Comparison of ENCODE assay signal across 15 cellular contexts in genomic region chr17:45346255-45347015, GRCh38. TPM values are rescaled to one million over a fixed set of nuclear protein-coding genes. Genes with fewer than 3 reads are reported as not detected.
A peak's percentile ranks its signal among the peaks of the same experiment; 100 is the strongest.
DNase-seq lines count a peak whose midpoint lies in the region; ATAC-seq and TF ChIP-seq lines count a peak whose summit lies in the region.
"Had no signal": no experiment of that assay in that cellular context is flagged by ENCODE, and none has a peak within 500 bp of the region (broad histone marks: within the 10 kb centered on the region; RNA-seq: fewer than 3 reads in every experiment).

No MANE protein-coding gene starts in this region.

- H3K4me2 ChIP-seq in IMR-90 (ENCODE audit: low read depth, low read length) (no peak overlapping the region; the same call in 1 of the 2 replicates), mesenchymal stem cell (ENCODE audit: low read length, poor library complexity, severe bottlenecking) (no peak overlapping the region)

- H2BK15ac ChIP-seq in IMR-90 (ENCODE audit: low read depth, low read length): peak overlapping the region; percentile 83; the same call in 2 of the 3 replicates
- H2BK15ac ChIP-seq in mesenchymal stem cell (ENCODE audit: low read depth, poor library complexity, severe bottlenecking): no peak overlapping the region

- intact Hi-C loops in IMR-90 (cut with micrococcal nuclease) (no loop called here), esophagus squamous epithelium (cut with DNase I) (no loop called here)

- WGBS in IMR-90 (ENCODE audit: extremely low coverage in 2 of 2, insufficient read length in 1 of 2), 2 experiments: 60% methylated on average over 3 of the region's 13 CpGs; no CpG with 5 or more reads in 1 of the 2 experiments
- 24 to 40% methylated on average over 13 of the region's 13 CpGs for WGBS in esophagus squamous epithelium, 2 donors
- WGBS in mesenchymal stem cell: 95% methylated on average over 13 of the region's 13 CpGs

- peak overlapping the region; percentile 82; the same call in 1 of the 2 replicates for H3K27ac ChIP-seq in IMR-90 (ENCODE audit: insufficient read depth, low read length)
- peak overlapping the region; percentile 49 to 82 (median 70) for H3K27ac ChIP-seq in esophagus squamous epithelium
- H3K27ac ChIP-seq in mesenchymal stem cell (ENCODE audit: low read length, poor library complexity, severe bottlenecking): peak overlapping the region; percentile 43
- H3K27ac ChIP-seq in subcutaneous abdominal adipose tissue (ENCODE audit: low read depth, low read length): peak overlapping the region; percentile 57
- H3K27ac ChIP-seq: HL-60 had no signal

- H3K9me1 ChIP-seq in IMR-90 (ENCODE audit: insufficient read depth, low read length): peaks cover 11% of the 10 kb centered on the region

- ATAC-seq in IMR-90 (ENCODE audit: low read depth) (no peak), HG03108 (IDR thresholded peaks at IDR 0.05; ENCODE audit: unreplicated experiment) (no peak), HG02588 (IDR thresholded peaks at IDR 0.05; ENCODE audit: unreplicated experiment) (no peak), GM21447 (IDR thresholded peaks at IDR 0.05; ENCODE audit: unreplicated experiment) (no peak)
- ATAC-seq: activated CD8-positive, alpha-beta T cell treated with anti-CD3 and anti-CD28 coated beads for 36 hours; PC-3 had no signal

- H2AFZ ChIP-seq in IMR-90 (replicated peaks; ENCODE audit: low read length, poor library complexity) (peak overlapping the region; percentile 34), mesenchymal stem cell (ENCODE audit: low read depth, low read length) (no peak overlapping the region)

- no peaks in the 10 kb centered on the region for H3K36me3 ChIP-seq in IMR-90 (ENCODE audit: control insufficient read depth, insufficient read depth, low read length)
- H3K36me3 ChIP-seq in esophagus squamous epithelium: no peaks in the 10 kb centered on the region
- no peaks in the 10 kb centered on the region for H3K36me3 ChIP-seq in mesenchymal stem cell (ENCODE audit: control insufficient read depth in 1 of 2, insufficient read depth in 2 of 2, low read depth in 1 of 2, low read length in 2 of 2)
- no peaks in the 10 kb centered on the region for H3K36me3 ChIP-seq in subcutaneous abdominal adipose tissue (ENCODE audit: control insufficient read depth in 5 of 5, insufficient read depth in 5 of 5, low read length in 5 of 5)

- peak overlapping the region; percentile 33 to 67 for H2BK12ac ChIP-seq in mesenchymal stem cell (ENCODE audit: low read length in 2 of 2)

- peak overlapping the region; percentile 61 for H3K18ac ChIP-seq in IMR-90 (ENCODE audit: low read depth, low read length)
- H3K18ac ChIP-seq in mesenchymal stem cell (ENCODE audit: low read depth in 1 of 2, low read length in 2 of 2): peak overlapping the region in 1 of 2 experiments; percentile 0

- TF ChIP-seq POLR2A in IMR-90 (IDR thresholded peaks at IDR 0.05; ENCODE audit: low read depth, low read length): no peak
- no peak for TF ChIP-seq POLR2A in esophagus squamous epithelium (IDR thresholded peaks at IDR 0.05)

- peaks cover 24% of the 10 kb centered on the region for H3K4me1 ChIP-seq in IMR-90 (ENCODE audit: control insufficient read depth, insufficient read depth, low read length)
- H3K4me1 ChIP-seq in esophagus squamous epithelium: peaks cover 9 to 42% (median 25%) of the 10 kb centered on the region in 3 donors
- H3K4me1 ChIP-seq in mesenchymal stem cell (ENCODE audit: control insufficient read depth, insufficient read depth, low read depth, low read length): peaks cover 23% of the 10 kb centered on the region
- H3K4me1 ChIP-seq in subcutaneous abdominal adipose tissue (ENCODE audit: control insufficient read depth in 5 of 5, insufficient read depth in 5 of 5, low read length in 5 of 5): peaks cover 8 to 26% (median 22%) of the 10 kb centered on the region in 5 donors

- H2BK5ac ChIP-seq in IMR-90 (ENCODE audit: low read depth, low read length, poor library complexity, severe bottlenecking) (peak overlapping the region; percentile 43), mesenchymal stem cell (ENCODE audit: low read depth, low read length, poor library complexity, severe bottlenecking) (peak overlapping the region; percentile 46)

- no peaks in the 10 kb centered on the region for H4K20me1 ChIP-seq in IMR-90 (ENCODE audit: insufficient read depth, low read length)

- H3K27me3 ChIP-seq in IMR-90 (ENCODE audit: control insufficient read depth, insufficient read depth, low read length) (no peaks in the 10 kb centered on the region), esophagus squamous epithelium (no peaks in the 10 kb centered on the region), mesenchymal stem cell (ENCODE audit: control insufficient read depth in 1 of 2, insufficient read depth in 1 of 2, low read length in 2 of 2) (no peaks in the 10 kb centered on the region), subcutaneous abdominal adipose tissue (ENCODE audit: control insufficient read depth in 5 of 5, insufficient read depth in 4 of 5, low read length in 5 of 5) (peaks cover 0 to 20% (median 0%) of the 10 kb centered on the region in 5 donors)

- in situ Hi-C loops in IMR-90 (cut with MboI; ENCODE audit: low sequenced_read_pairs) (no loop called here), ACHN (cut with HindIII; ENCODE audit: low pct_ligation_motif_present, low pct_unique_long_range_greater_than_20kb, low sequenced_read_pairs) (no loop called here)

- H2BK120ac ChIP-seq in IMR-90 (ENCODE audit: low read depth, low read length) (peak overlapping the region; percentile 66; the same call in 1 of the 2 replicates), mesenchymal stem cell (ENCODE audit: low read depth, low read length) (no peak overlapping the region)

- dilution Hi-C loops in IMR-90 (cut with HindIII; ENCODE audit: low sequenced_read_pairs, unreplicated experiment): no loop called here

- H3K4me3 ChIP-seq in IMR-90 (ENCODE audit: insufficient read depth, low read depth, low read length) (no peak overlapping the region), esophagus squamous epithelium (no peak overlapping the region), mesenchymal stem cell (ENCODE audit: insufficient read depth in 1 of 2, low read depth in 1 of 2, low read length in 2 of 2) (peak overlapping the region in 1 of 2 experiments; percentile 51), subcutaneous abdominal adipose tissue (ENCODE audit: low read depth in 1 of 5, low read length in 5 of 5) (no peak overlapping the region)

- CTCF ChIA-PET in IMR-90 (lab: Yijun Ruan, JAX): interaction anchor here (1.5 kb wide), 1 partner anchor 12 kb away, joined by 7 read pairs; no protein-coding TSS in a partner anchor

- H2AK9ac ChIP-seq in IMR-90 (replicated peaks; ENCODE audit: low read depth, low read length, poor library complexity): no peak overlapping the region

- peak overlapping the region; percentile 10 to 33; a peak in 2 of 4 replicates for H4K8ac ChIP-seq in IMR-90 (ENCODE audit: low read depth in 2 of 2, low read length in 2 of 2)
- H4K8ac ChIP-seq in mesenchymal stem cell (ENCODE audit: low read length): peak overlapping the region; percentile 71

- H3K9ac ChIP-seq in IMR-90 (ENCODE audit: low read depth, low read length): peak overlapping the region; percentile 10; the same call in 1 of the 2 replicates
- H3K9ac ChIP-seq in mesenchymal stem cell (ENCODE audit: low read length): peak overlapping the region; percentile 68
- H3K9ac ChIP-seq in subcutaneous abdominal adipose tissue (ENCODE audit: low read length in 5 of 5): no peak overlapping the region

- POLR2A ChIA-PET in IMR-90 (lab: Charles Lee; ENCODE audit: unreplicated experiment): no interaction called here

- H4K91ac ChIP-seq in IMR-90 (ENCODE audit: insufficient read depth, low read depth, low read length) (peak overlapping the region; percentile 60), mesenchymal stem cell (ENCODE audit: low read length) (no peak overlapping the region)

- H2AK5ac ChIP-seq in IMR-90 (ENCODE audit: low read depth, low read length) (peak overlapping the region; percentile 63), mesenchymal stem cell (ENCODE audit: low read length, severe bottlenecking) (peak overlapping the region; percentile 45)

- BruUV-seq in IMR-90 (replicated peaks; lab: Mats Ljungman, UMichigan): no TSS peak

- H3K79me1 ChIP-seq in IMR-90 (ENCODE audit: low read depth in 1 of 2, low read length in 2 of 2): no peaks in the 10 kb centered on the region
- H3K79me1 ChIP-seq in mesenchymal stem cell (replicated peaks; ENCODE audit: low read length, poor library complexity, severe bottlenecking): peaks cover 3% of the 10 kb centered on the region

- DNase-seq in IMR-90 (peak; percentile 8), esophagus squamous epithelium (lab: John Stamatoyannopoulos, UW) (no peak), mesenchymal stem cell (no peak), ACHN (no peak)
- DNase-seq: activated CD8-positive, alpha-beta T cell treated with anti-CD3 and anti-CD28 coated beads for 36 hours; activated gamma-delta T cell treated with Interleukin-2 at 50 U/mL for 16 hours; MM.1S; NCI-H345; PC-3; stimulated activated naive B cell treated with anti-CD40 and anti-IgM and Interleukin-4, amounts not matched to agents 10 μg/mL and 1 μg/mL and 100 μg/mL, for 72 hours had no signal

- peak overlapping the region; percentile 61 for H3K14ac ChIP-seq in IMR-90 (replicated peaks; ENCODE audit: low read depth, low read length)
- no peak overlapping the region for H3K14ac ChIP-seq in mesenchymal stem cell (ENCODE audit: low read length in 2 of 2)

- H3K56ac ChIP-seq in IMR-90 (ENCODE audit: extremely low read depth, insufficient read depth, low read length): no peak overlapping the region

- TF ChIP-seq CTCF in IMR-90 (conservative IDR thresholded peaks at IDR 0.05; ENCODE audit: low read depth, low read length): no peak
- TF ChIP-seq CTCF in esophagus squamous epithelium (IDR thresholded peaks at IDR 0.05): no peak

- H3K23ac ChIP-seq in IMR-90 (ENCODE audit: low read depth, low read length): peak overlapping the region; percentile 36
- no peak overlapping the region for H3K23ac ChIP-seq in mesenchymal stem cell (ENCODE audit: low read length in 2 of 2)

- H4K5ac ChIP-seq in IMR-90 (ENCODE audit: low read depth, low read length): peak overlapping the region; percentile 47

- no peak for TF ChIP-seq RAD21 in IMR-90 (IDR thresholded peaks at IDR 0.05; ENCODE audit: low read length)

- H2BK20ac ChIP-seq in IMR-90 (ENCODE audit: low read depth, low read length): peak overlapping the region; percentile 3

- H3K9me3 ChIP-seq in IMR-90 (ENCODE audit: control insufficient read depth, insufficient read depth, low read length) (no peaks in the 10 kb centered on the region), esophagus squamous epithelium (no peaks in the 10 kb centered on the region), mesenchymal stem cell (ENCODE audit: control insufficient read depth, low read length) (peaks cover 6% of the 10 kb centered on the region), subcutaneous abdominal adipose tissue (ENCODE audit: control insufficient read depth in 5 of 5, low read length in 5 of 5) (no peaks in the 10 kb centered on the region)

- H3K4ac ChIP-seq in IMR-90 (ENCODE audit: low read depth, low read length): peak overlapping the region; percentile 68
- H3K4ac ChIP-seq in mesenchymal stem cell (ENCODE audit: low read depth in 1 of 2, low read length in 2 of 2): no peak overlapping the region

RNA-seq across cellular contexts. Expression of gene MAP3K14, which starts 29.6 kb away (rescaled TPM):
- total RNA-seq in IMR-90 (2012; rRNA removed): 3.6 and 4.1 TPM in 2 replicates
- polyA plus RNA-seq in IMR-90 (2012; rRNA removed): 19.9 and 21.7 TPM in 2 replicates
- polyA plus RNA-seq in IMR-90 (2012; cell fraction: cytosol; rRNA removed): 11.1 and 15.2 TPM in 2 replicates
- 52.0 and 95.3 TPM in 2 replicates for polyA plus RNA-seq in IMR-90 (2012; cell fraction: nucleus; rRNA removed; ENCODE audit: low replicate concordance)
- total RNA-seq in esophagus squamous epithelium: 10 to 100 TPM in 1 of 4 donors, 1 to 10 TPM in 3; 3.7 to 14.7 (median 6.7) TPM
- polyA plus RNA-seq in mesenchymal stem cell (2013, experiment 1 of 2): 1.1 TPM
- 1.4 TPM for polyA plus RNA-seq in mesenchymal stem cell (2013, experiment 2 of 2)

Comparison
In these comparisons a context has a peak if more than half of its experiments do, and no peak if none do; other contexts are left out.
1. H3K9ac ChIP-seq: peak in IMR-90 (single experiment) and mesenchymal stem cell (single experiment); none in subcutaneous abdominal adipose tissue (0 of 5).
2. Peak in every context shown above with its lines, with median percentiles within 50 percentile points of each other: H3K27ac ChIP-seq.